21 cellular contexts compared by ENCODE assay signal in the genomic region with DNA sequence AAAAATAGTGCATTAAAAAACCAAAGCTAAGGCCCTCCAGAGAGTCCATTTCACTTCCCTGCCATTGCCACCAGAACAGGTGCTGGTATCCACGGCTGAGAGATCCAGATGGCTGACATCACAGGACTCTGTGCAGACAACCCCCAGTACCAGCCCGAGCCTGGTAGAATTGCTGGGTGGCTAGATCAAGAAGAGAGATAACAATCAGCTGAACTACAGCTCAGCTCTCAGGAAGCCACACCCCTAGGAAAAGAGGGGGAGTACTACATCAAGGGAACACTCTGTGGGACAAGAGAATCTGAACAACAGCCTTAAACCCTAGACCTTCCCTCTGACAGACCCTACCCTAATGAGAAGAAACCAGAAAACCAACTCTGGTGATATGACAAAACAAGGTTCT.
A peak's percentile ranks its signal among the peaks of the same experiment; 100 is the strongest.
DNase-seq lines count a peak whose midpoint lies in the region; ATAC-seq, FAIRE-seq and TF ChIP-seq lines count a peak whose summit lies in the region.
"Had no signal": no experiment of that assay in that cellular context is flagged by ENCODE, and none has a peak within 500 bp of the region (broad histone marks: within the 10 kb centered on the region; RNA-seq: fewer than 3 reads in every experiment).

No MANE protein-coding gene starts in this region.

- no peaks in the 10 kb centered on the region for H4K20me1 ChIP-seq in astrocyte (ENCODE audit: insufficient read depth, low read length)

- H2BK12ac ChIP-seq in mesenchymal stem cell (ENCODE audit: low read length in 2 of 2), result no peak overlapping the region

- no peaks in the 10 kb centered on the region for H3K36me3 ChIP-seq in astrocyte (ENCODE audit: insufficient read depth, low read length)
- no peaks in the 10 kb centered on the region for H3K36me3 ChIP-seq in mesenchymal stem cell (ENCODE audit: control insufficient read depth in 1 of 2, insufficient read depth in 2 of 2, low read depth in 1 of 2, low read length in 2 of 2)
- H3K36me3 ChIP-seq: neural progenitor cell had no signal

- ATAC-seq in GM18870 (IDR thresholded peaks at IDR 0.05; ENCODE audit: unreplicated experiment), result no peak
- ATAC-seq: left cardiac atrium had no signal

- DNase-seq in Daoy (ENCODE audit: low read depth), result peak; percentile 30
- peak; percentile 49 for DNase-seq in NCI-H2171 (lab: John Stamatoyannopoulos, UW)
- DNase-seq in astrocyte (ENCODE audit: low read depth), result peak; percentile 20
- DNase-seq in mesenchymal stem cell, result peak; percentile 7
- no peak for DNase-seq in GM19238 (ENCODE audit: insufficient read length, low spot score)
- no peak for DNase-seq in ecto neural progenitor cell (ENCODE audit: low spot score)
- no peak for DNase-seq in NOMO-1 treated with DMSO at 0.1 percent for 48 hours (lab: John Stamatoyannopoulos, UW; ENCODE audit: unreplicated experiment)
- DNase-seq: activated CD4-positive, alpha-beta T cell treated with anti-CD3 and anti-CD28 coated beads for 1 hour; CD4-positive, CD25-positive, alpha-beta regulatory T cell; cortex of kidney; DMS79; foreskin fibroblast; GOT3; left cardiac atrium; NCI-H1417; NCI-H748 treated with DMSO at 0.1 percent for 48 hours had no signal

- TF ChIP-seq CTCF in astrocyte (IDR thresholded peaks at IDR 0.05; ENCODE audit: insufficient read depth, low read depth, low read length), result no peak

- no peak overlapping the region for H2BK5ac ChIP-seq in mesenchymal stem cell (ENCODE audit: low read depth, low read length, poor library complexity, severe bottlenecking)

- H2BK120ac ChIP-seq in mesenchymal stem cell (ENCODE audit: low read depth, low read length), result no peak overlapping the region

- H3K4me3 Mint-ChIP-seq in astrocyte (ENCODE audit: unreplicated experiment), result no peak overlapping the region
- H3K4me3 Mint-ChIP-seq: activated naive CD8-positive, alpha-beta T cell; brain; CD4-positive, CD25-positive, alpha-beta regulatory T cell; neural progenitor cell had no signal

- H3K27ac ChIP-seq in astrocyte (ENCODE audit: low read depth, low read length) (no peak overlapping the region), mesenchymal stem cell (ENCODE audit: low read length, poor library complexity, severe bottlenecking) (no peak overlapping the region)
- H3K27ac ChIP-seq: neural progenitor cell had no signal

- H3K4me3 ChIP-seq in astrocyte (ENCODE audit: insufficient read depth, low read depth, low read length) (no peak overlapping the region), mesenchymal stem cell (ENCODE audit: insufficient read depth in 1 of 2, low read depth in 1 of 2, low read length in 2 of 2) (no peak overlapping the region)
- H3K4me3 ChIP-seq: neural progenitor cell had no signal

- H3K79me2 ChIP-seq in astrocyte (ENCODE audit: insufficient read depth, low read length), result no peaks in the 10 kb centered on the region

- H3K23ac ChIP-seq in mesenchymal stem cell (ENCODE audit: low read length in 2 of 2), result no peak overlapping the region

- H4K91ac ChIP-seq in mesenchymal stem cell (ENCODE audit: low read length), result no peak overlapping the region

- no peaks in the 10 kb centered on the region for H3K27me3 ChIP-seq in astrocyte (ENCODE audit: insufficient read depth, low read length)
- no peaks in the 10 kb centered on the region for H3K27me3 ChIP-seq in mesenchymal stem cell (ENCODE audit: control insufficient read depth in 1 of 2, insufficient read depth in 1 of 2, low read length in 2 of 2)
- H3K27me3 ChIP-seq: neural progenitor cell had no signal

- H2AFZ ChIP-seq in astrocyte (ENCODE audit: low read depth, low read length) (no peak overlapping the region), mesenchymal stem cell (ENCODE audit: low read depth, low read length) (no peak overlapping the region)
- H2AFZ ChIP-seq: neural progenitor cell had no signal

- H3K4me1 ChIP-seq in astrocyte (ENCODE audit: insufficient read depth, low read length), result no peaks in the 10 kb centered on the region
- H3K4me1 ChIP-seq in mesenchymal stem cell (ENCODE audit: control insufficient read depth, insufficient read depth, low read depth, low read length), result no peaks in the 10 kb centered on the region
- H3K4me1 ChIP-seq: neural progenitor cell had no signal

- no peak for FAIRE-seq in astrocyte (lab: Jason Lieb, UNC)
- FAIRE-seq: GM18507 had no signal

- no peak overlapping the region for H3K14ac ChIP-seq in mesenchymal stem cell (ENCODE audit: low read length in 2 of 2)

- H3K9me3 ChIP-seq in astrocyte (ENCODE audit: insufficient read depth, low read depth, low read length) (no peaks in the 10 kb centered on the region), mesenchymal stem cell (ENCODE audit: control insufficient read depth, low read length) (peaks cover 3% of the 10 kb centered on the region)

- H3K9ac ChIP-seq in astrocyte (ENCODE audit: low read length) (no peak overlapping the region), mesenchymal stem cell (ENCODE audit: low read length) (no peak overlapping the region)
- H3K9ac ChIP-seq: neural progenitor cell had no signal

- peaks cover 12% of the 10 kb centered on the region for H3K4me1 Mint-ChIP-seq in astrocyte (ENCODE audit: low read depth, unreplicated experiment)
- H3K4me1 Mint-ChIP-seq: brain; CD4-positive, CD25-positive, alpha-beta regulatory T cell; neural progenitor cell had no signal

- H3K4me2 ChIP-seq in astrocyte (ENCODE audit: low read length) (no peak overlapping the region), mesenchymal stem cell (ENCODE audit: low read length, poor library complexity, severe bottlenecking) (no peak overlapping the region)
- H3K4me2 ChIP-seq: neural progenitor cell had no signal

- H3K27ac Mint-ChIP-seq in astrocyte (ENCODE audit: unreplicated experiment), result peak overlapping the region; percentile 96
- H3K27ac Mint-ChIP-seq: activated naive CD8-positive, alpha-beta T cell; brain; CD4-positive, CD25-positive, alpha-beta regulatory T cell; neural progenitor cell had no signal

- 20% methylated on average over 1 of the region's 2 CpGs for WGBS in mesenchymal stem cell

- H4K8ac ChIP-seq in mesenchymal stem cell (ENCODE audit: low read length), result no peak overlapping the region

- H3K9me3 Mint-ChIP-seq in astrocyte (ENCODE audit: unreplicated experiment), result peaks cover 12% of the 10 kb centered on the region

- H2AK5ac ChIP-seq in mesenchymal stem cell (ENCODE audit: low read length, severe bottlenecking), result no peak overlapping the region

- H2BK15ac ChIP-seq in mesenchymal stem cell (ENCODE audit: low read depth, poor library complexity, severe bottlenecking), result no peak overlapping the region

- no peak overlapping the region for H3K4ac ChIP-seq in mesenchymal stem cell (ENCODE audit: low read depth in 1 of 2, low read length in 2 of 2)

- H3K27me3 Mint-ChIP-seq in astrocyte (ENCODE audit: low read depth, unreplicated experiment), result no peaks in the 10 kb centered on the region
- H3K27me3 Mint-ChIP-seq: activated naive CD8-positive, alpha-beta T cell had no signal

- H3K79me1 ChIP-seq in mesenchymal stem cell (replicated peaks; ENCODE audit: low read length, poor library complexity, severe bottlenecking), result no peaks in the 10 kb centered on the region

- no peak overlapping the region for H3K18ac ChIP-seq in mesenchymal stem cell (ENCODE audit: low read depth in 1 of 2, low read length in 2 of 2)

- peaks cover 2% of the 10 kb centered on the region for H3K36me3 Mint-ChIP-seq in astrocyte (ENCODE audit: low read depth, unreplicated experiment)
- H3K36me3 Mint-ChIP-seq: activated naive CD8-positive, alpha-beta T cell; brain; CD4-positive, CD25-positive, alpha-beta regulatory T cell; neural progenitor cell had no signal

Comparison
In these comparisons a context has a peak if more than half of its experiments do, and no peak if none do; other contexts are left out.
1. DNase-seq: peak in Daoy (single experiment), NCI-H2171 (single experiment), astrocyte (single experiment) and mesenchymal stem cell (single experiment); none in GM19238 (single experiment), ecto neural progenitor cell (single experiment) and NOMO-1 treated with DMSO at 0.1 percent for 48 hours (single experiment).